Comparison of ENCODE assay signal across 24 cellular contexts in the genomic region with DNA sequence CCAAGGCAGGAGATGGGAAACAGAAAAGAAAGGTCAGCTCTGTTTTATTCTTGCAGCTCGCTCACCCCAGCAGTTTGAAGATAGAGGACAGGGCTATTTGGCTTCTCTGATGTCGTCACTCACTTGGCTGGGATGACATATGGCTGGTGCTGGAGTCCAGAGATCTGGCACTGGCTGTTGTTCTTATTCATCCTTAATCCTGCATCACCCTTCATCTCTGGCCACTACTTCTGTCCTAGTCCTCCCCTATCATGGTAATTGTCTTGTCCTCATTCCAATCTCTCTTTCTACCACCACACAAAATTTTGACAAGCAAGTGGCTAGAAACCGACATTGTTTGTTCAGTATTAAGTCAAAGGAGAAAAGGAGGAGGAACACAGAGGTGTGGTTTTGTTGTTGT.
"Had no signal": no experiment of that assay in that cellular context is flagged by ENCODE, and none has a peak within 500 bp of the region (broad histone marks: within the 10 kb centered on the region; RNA-seq: fewer than 3 reads in every experiment).

No MANE protein-coding gene starts in this region.

- H3K36me3 Mint-ChIP-seq: activated naive CD8-positive, alpha-beta T cell treated with anti-CD3 and anti-CD28 coated beads for 36 hours had no signal

- H3K4me3 ChIP-seq: body of pancreas, colonic mucosa, left lung, prostate gland, suprapubic skin, transverse colon, vagina had no signal

- H3K4me1 ChIP-seq: prostate gland had no signal

- H3K9me3 ChIP-seq: body of pancreas, colonic mucosa, left lung, prostate gland, suprapubic skin, transverse colon, vagina had no signal

- H3K27ac ChIP-seq: body of pancreas, colonic mucosa, epithelial cell of prostate, left lung, prostate gland, suprapubic skin, transverse colon, vagina had no signal

- H3K27ac Mint-ChIP-seq: activated CD8-positive, alpha-beta T cell treated with anti-CD3 and anti-CD28 coated beads for 36 hours; activated naive CD8-positive, alpha-beta T cell treated with anti-CD3 and anti-CD28 coated beads for 36 hours; activated T-helper 17 cell treated with anti-CD3 and anti-CD28 coated beads, Interleukin-2, amount 50 U/mL, for 72 hours; endodermal cell; stimulated activated naive CD8-positive, alpha-beta T cell treated with anti-CD3 and anti-CD28 coated beads, Interleukin-15, Interleukin-2, amounts not matched to agents 100 ng/mL and 50 ng/mL, for 24 hours had no signal

- H3K4me1 Mint-ChIP-seq: activated T-helper 17 cell treated with anti-CD3 and anti-CD28 coated beads, Interleukin-2, amount 50 U/mL, for 72 hours had no signal

- H3K27me3 ChIP-seq: body of pancreas, colonic mucosa, left lung, suprapubic skin, transverse colon, vagina had no signal

- H3K9me3 Mint-ChIP-seq: activated CD8-positive, alpha-beta T cell treated with anti-CD3 and anti-CD28 coated beads for 36 hours; activated naive CD8-positive, alpha-beta T cell treated with anti-CD3 and anti-CD28 coated beads for 36 hours; activated T-helper 17 cell treated with anti-CD3 and anti-CD28 coated beads, Interleukin-2, amount 50 U/mL, for 72 hours; stimulated activated naive CD8-positive, alpha-beta T cell treated with anti-CD3 and anti-CD28 coated beads, Interleukin-15, Interleukin-2, amounts not matched to agents 100 ng/mL and 50 ng/mL, for 24 hours had no signal

- ATAC-seq: activated CD8-positive, alpha-beta T cell treated with anti-CD3 and anti-CD28 coated beads for 36 hours; activated T-helper 17 cell treated with anti-CD3 and anti-CD28 coated beads, Interleukin-2, amount 50 U/mL, for 72 hours; body of pancreas; left lung had no signal

- H3K4me3 Mint-ChIP-seq: activated CD8-positive, alpha-beta T cell treated with anti-CD3 and anti-CD28 coated beads for 36 hours; activated naive CD8-positive, alpha-beta T cell treated with anti-CD3 and anti-CD28 coated beads for 36 hours; activated T-helper 17 cell treated with anti-CD3 and anti-CD28 coated beads, Interleukin-2, amount 50 U/mL, for 72 hours; endodermal cell; stimulated activated naive CD8-positive, alpha-beta T cell treated with anti-CD3 and anti-CD28 coated beads, Interleukin-15, Interleukin-2, amounts not matched to agents 100 ng/mL and 50 ng/mL, for 24 hours had no signal

- DNase-seq: activated CD4-positive, alpha-beta T cell treated with anti-CD3 and anti-CD28 coated beads for 48 hours; activated CD4-positive, CD25-positive, alpha-beta regulatory T cell; activated CD8-positive, alpha-beta T cell treated with anti-CD3 and anti-CD28 coated beads for 36 hours; activated naive CD4-positive, alpha-beta T cell; activated naive CD8-positive, alpha-beta T cell treated with anti-CD3 and anti-CD28 coated beads for 36 hours; activated T-cell treated with anti-CD3 and anti-CD28 coated beads, Interleukin-2, amount 50 U/mL, for 1 hour; body of pancreas; colonic mucosa; endodermal cell; foreskin melanocyte; kidney; mammary epithelial cell; small intestine; stimulated activated CD4-positive, alpha-beta T cell treated with anti-CD3 and anti-CD28 coated beads, Interleukin-15, amount 100 ng/mL, for 24 hours; stimulated activated CD4-positive, alpha-beta T cell treated with anti-CD3 and anti-CD28 coated beads, Interleukin-2, amount 100 ng/mL, for 48 hours; T-helper 2 cell; transverse colon had no signal

- H3K36me3 ChIP-seq: colonic mucosa, left lung, prostate gland, suprapubic skin, transverse colon, vagina had no signal
